In genomic region chr12:98698603-98699463, GRCh38 we compare ENCODE assay signal across 9 cellular contexts. TPM values are rescaled to one million over a fixed set of nuclear protein-coding genes. Genes with fewer than 3 reads are reported as not detected.
DNase-seq lines count a peak whose midpoint lies in the region; ATAC-seq and TF ChIP-seq lines count a peak whose summit lies in the region.
"Had no signal": no experiment of that assay in that cellular context is flagged by ENCODE, and none has a peak within 500 bp of the region (broad histone marks: within the 10 kb centered on the region; RNA-seq: fewer than 3 reads in every experiment).

No MANE protein-coding gene starts in this region.

- H2BK5ac ChIP-seq in H9 (ENCODE audit: insufficient read length, low read length) = no peak overlapping the region

- no peak overlapping the region for H3K4me3 ChIP-seq in neural cell (ENCODE audit: low read length)

- TF ChIP-seq POLR2A in erythroblast (IDR thresholded peaks at IDR 0.05; ENCODE audit: low read length) = no peak

- H3K4me2 ChIP-seq in neural cell (ENCODE audit: low read length) (no peak overlapping the region), H9 (ENCODE audit: insufficient read depth, insufficient read length, low read length) (no peak overlapping the region)

- no peak overlapping the region for H3K9ac ChIP-seq in neural cell (ENCODE audit: low read length)
- no peak overlapping the region for H3K9ac ChIP-seq in H9 (ENCODE audit: extremely low read depth, insufficient read length, low read length)

- CTCF ChIA-PET in activated CD4-positive, alpha-beta memory T cell treated with anti-CD3 and anti-CD28 coated beads for 36 hours (lab: Charles Lee) = interaction anchor here (0.5 to 2.9 kb wide), 26 partner anchors 8 to 300 kb away, joined by 3 to 26 read pairs (median 3); no protein-coding TSS in a partner anchor

- no peak overlapping the region for H2BK20ac ChIP-seq in H9 (ENCODE audit: low read depth, low read length, poor library complexity, severe bottlenecking)

- H2BK15ac ChIP-seq in H9 (ENCODE audit: low read depth, low read length) = no peak overlapping the region

- no peak overlapping the region for H4K5ac ChIP-seq in H9 (ENCODE audit: insufficient read length, low read depth, low read length)

- H4K8ac ChIP-seq in H9 (replicated peaks; ENCODE audit: insufficient read length, low read depth, low read length) = no peak overlapping the region

- H2AFZ ChIP-seq in neural cell (ENCODE audit: low read depth, low read length) = no peak overlapping the region
- no peak overlapping the region for H2AFZ ChIP-seq in H9 (ENCODE audit: low read length)

- no peak overlapping the region for H3K27ac Mint-ChIP-seq in activated CD4-positive, alpha-beta memory T cell treated with anti-CD3 and anti-CD28 coated beads for 36 hours
- no peak overlapping the region for H3K27ac Mint-ChIP-seq in H9
- H3K27ac Mint-ChIP-seq: activated B cell treated with CpG ODN at 0.5 μM for 24 hours had no signal

- peaks cover 19% of the 10 kb centered on the region for H3K36me3 Mint-ChIP-seq in activated CD4-positive, alpha-beta memory T cell treated with anti-CD3 and anti-CD28 coated beads for 36 hours
- peaks cover 0 to 19% (median 4%) of the 10 kb centered on the region in 3 experiments; a peak in 3 of 7 replicates for H3K36me3 Mint-ChIP-seq in H9 (ENCODE audit: insufficient read depth in 1 of 3, low read depth in 3 of 3)

- no peak overlapping the region for H3K27ac ChIP-seq in neural cell (ENCODE audit: low read length)
- no peak overlapping the region for H3K27ac ChIP-seq in H9 (ENCODE audit: insufficient read length, low read depth, low read length)

- H3K4me1 ChIP-seq in H9 (ENCODE audit: insufficient read depth, low read length) = peaks cover 8% of the 10 kb centered on the region; the same call in 1 of the 2 replicates

- no peaks in the 10 kb centered on the region for H3K27me3 Mint-ChIP-seq in activated CD4-positive, alpha-beta memory T cell treated with anti-CD3 and anti-CD28 coated beads for 36 hours
- no peaks in the 10 kb centered on the region for H3K27me3 Mint-ChIP-seq in H9 (ENCODE audit: low read depth)
- H3K27me3 Mint-ChIP-seq: activated B cell treated with CpG ODN at 0.5 μM for 24 hours had no signal

- POLR2A ChIA-PET in activated CD4-positive, alpha-beta memory T cell treated with anti-CD3 and anti-CD28 coated beads for 36 hours (lab: Charles Lee) = no interaction called here

- no CpG with 5 or more reads among the region's 6 CpGs for WGBS in H9 (ENCODE audit: extremely low coverage, insufficient read length, low lambda C conversion rate)

- intact Hi-C loops in activated CD4-positive, alpha-beta memory T cell treated with anti-CD3 and anti-CD28 coated beads for 36 hours (cut with micrococcal nuclease) = loop anchor here (1.0 to 5.0 kb wide), 4 partner anchors 42 to 299 kb away; no protein-coding TSS in a partner anchor

- no peak overlapping the region for H3K23ac ChIP-seq in H9 (ENCODE audit: insufficient read length, low read depth, low read length)

- H3K27me3 ChIP-seq in neural cell (ENCODE audit: insufficient read depth, low read depth, low read length) (no peaks in the 10 kb centered on the region), H9 (ENCODE audit: insufficient read depth, low read length) (no peaks in the 10 kb centered on the region)

- peak; percentile 81 for TF ChIP-seq RAD21 in neural cell (conservative IDR thresholded peaks at IDR 0.05)

- H3K79me2 ChIP-seq in neural cell (replicated peaks; ENCODE audit: insufficient read depth, low read length) (no peaks in the 10 kb centered on the region), H9 (ENCODE audit: insufficient read depth, low read length) (no peaks in the 10 kb centered on the region)

- H3K23me2 ChIP-seq in H9 (ENCODE audit: insufficient read length, low read depth, low read length, poor library complexity, severe bottlenecking) = no peaks in the 10 kb centered on the region

- H2AK5ac ChIP-seq in H9 (ENCODE audit: insufficient read length, low read length) = no peak overlapping the region

- no peaks in the 10 kb centered on the region for H3F3A ChIP-seq in neural cell (ENCODE audit: insufficient read depth, low read length, poor library complexity, severe bottlenecking)

- no peak overlapping the region for H3K56ac ChIP-seq in H9 (ENCODE audit: insufficient read length, low read depth, low read length)

- no peak overlapping the region for H2BK12ac ChIP-seq in H9 (ENCODE audit: insufficient read length, low read depth, low read length)

- no peak overlapping the region for H4K91ac ChIP-seq in H9 (ENCODE audit: insufficient read length, low read depth, low read length)

- TF ChIP-seq EP300 in neural cell (conservative IDR thresholded peaks at IDR 0.05; ENCODE audit: poor library complexity, severe bottlenecking) = no peak

- H3K4me1 Mint-ChIP-seq in activated CD4-positive, alpha-beta memory T cell treated with anti-CD3 and anti-CD28 coated beads for 36 hours (ENCODE audit: low read depth) = peaks cover 8% of the 10 kb centered on the region
- peaks cover 21 to 22% of the 10 kb centered on the region in 2 experiments for H3K4me1 Mint-ChIP-seq in H9
- H3K4me1 Mint-ChIP-seq: activated B cell treated with CpG ODN at 0.5 μM for 24 hours had no signal

- TF ChIP-seq CTCF in neural cell (IDR thresholded peaks at IDR 0.05; ENCODE audit: poor library complexity, severe bottlenecking) (peak; percentile 79), H9 (conservative IDR thresholded peaks at IDR 0.05) (no peak)

- DNase-seq in COLO829 (ENCODE audit: low spot score) (peak; percentile 11), NCI-H510A treated with DMSO at 0.1 percent for 48 hours (lab: John Stamatoyannopoulos, UW) (peak; percentile 60), erythroblast (lab: John Stamatoyannopoulos, UW) (peak; percentile 51 to 56), H9 (no peak)
- DNase-seq in activated CD4-positive, alpha-beta memory T cell treated with anti-CD3 and anti-CD28 coated beads for 36 hours = peak; percentile 75
- DNase-seq: activated B cell treated with CpG ODN at 0.5 μM for 24 hours had no signal

- no peak overlapping the region for H3K4ac ChIP-seq in H9 (ENCODE audit: low read depth, low read length)

- ATAC-seq in GM19035 (IDR thresholded peaks at IDR 0.05; ENCODE audit: unreplicated experiment) (peak; percentile 85), HG03135 (IDR thresholded peaks at IDR 0.05; ENCODE audit: unreplicated experiment) (peak; percentile 93)

- H2BK120ac ChIP-seq in H9 (ENCODE audit: low read depth, low read length, poor library complexity, severe bottlenecking) = no peak overlapping the region

- no peaks in the 10 kb centered on the region for H3K9me3 Mint-ChIP-seq in activated CD4-positive, alpha-beta memory T cell treated with anti-CD3 and anti-CD28 coated beads for 36 hours
- no peaks in the 10 kb centered on the region for H3K9me3 Mint-ChIP-seq in H9
- H3K9me3 Mint-ChIP-seq: activated B cell treated with CpG ODN at 0.5 μM for 24 hours had no signal

- no peak overlapping the region for H3K18ac ChIP-seq in H9 (ENCODE audit: insufficient read length, low read depth, low read length)

- H3K79me1 ChIP-seq in H9 (ENCODE audit: insufficient read depth, low read depth, low read length, poor library complexity, severe bottlenecking) = no peaks in the 10 kb centered on the region

- H3K9me2 ChIP-seq in neural cell (ENCODE audit: insufficient read depth, low read length) = no peaks in the 10 kb centered on the region

- no peak overlapping the region for H3K14ac ChIP-seq in H9 (ENCODE audit: insufficient read depth, low read length)

- H4K20me1 ChIP-seq in neural cell (ENCODE audit: insufficient read depth) (no peaks in the 10 kb centered on the region), H9 (ENCODE audit: control insufficient read depth, insufficient read depth, insufficient read length) (no peaks in the 10 kb centered on the region)

- no peaks in the 10 kb centered on the region for H3K36me3 ChIP-seq in neural cell (ENCODE audit: insufficient read depth, low read length)

- H3K9me3 ChIP-seq in neural cell (ENCODE audit: low read length) = no peaks in the 10 kb centered on the region
- no peaks in the 10 kb centered on the region for H3K9me3 ChIP-seq in H9 (ENCODE audit: control insufficient read depth, low read depth, low read length)

- H3T11ph ChIP-seq in H9 (ENCODE audit: low read length) = no peak overlapping the region

- H3K4me3 Mint-ChIP-seq in activated CD4-positive, alpha-beta memory T cell treated with anti-CD3 and anti-CD28 coated beads for 36 hours = no peak overlapping the region
- H3K4me3 Mint-ChIP-seq in H9 = no peak overlapping the region
- H3K4me3 Mint-ChIP-seq: activated B cell treated with CpG ODN at 0.5 μM for 24 hours had no signal

TF ChIP-seq in neural cell, 6 proteins besides CTCF, POLR2A, EP300 and RAD21 (continues in another document):
- TF ChIP-seq EZH2 (IDR thresholded peaks at IDR 0.05; ENCODE audit: borderline replicate concordance, insufficient read depth, low read length, poor library complexity, severe bottlenecking) (no peak), SMC3 (conservative IDR thresholded peaks at IDR 0.05; ENCODE audit: poor library complexity) (peak; percentile 89)

RNA-seq across cellular contexts. Expression of gene APAF1, which starts 53.7 kb away (rescaled TPM):
- total RNA-seq in activated CD4-positive, alpha-beta memory T cell treated with anti-CD3 and anti-CD28 coated beads for 36 hours = 10 to 100 TPM; 19.6 to 20.8 TPM
- polyA plus RNA-seq in neural cell = 32.2 and 34.8 TPM in 2 replicates
- polyA minus RNA-seq in neural cell = 39.4 and 46.1 TPM in 2 replicates
- total RNA-seq in H9 (2021) = 13.4 and 16.5 TPM in 2 replicates

RNA-seq across cellular contexts. Expression of gene IKBIP, which starts 54.2 kb away (rescaled TPM):
- 10 to 100 TPM; 24.9 to 26.2 TPM for total RNA-seq in activated CD4-positive, alpha-beta memory T cell treated with anti-CD3 and anti-CD28 coated beads for 36 hours
- polyA plus RNA-seq in neural cell = 5.6 and 11.5 TPM in 2 replicates
- polyA minus RNA-seq in neural cell = 5.1 and 5.8 TPM in 2 replicates
- 16.5 and 17.0 TPM in 2 replicates for total RNA-seq in H9 (2021)
